Comparison of ENCODE assay signal across 1 cellular context in genomic region chr5:149942199-149942598, GRCh38.
TF ChIP-seq lines count a peak whose summit lies in the region.

No MANE protein-coding gene starts in this region.

TF ChIP-seq in GM23338, 12 proteins besides CTCF, POLR2A, EP300 and RAD21 (continued from another document):
- TF ChIP-seq ZNF114 (CRISPR knock-in tag; IDR thresholded peaks at IDR 0.05), result no peak
- TF ChIP-seq, protein P1, sequence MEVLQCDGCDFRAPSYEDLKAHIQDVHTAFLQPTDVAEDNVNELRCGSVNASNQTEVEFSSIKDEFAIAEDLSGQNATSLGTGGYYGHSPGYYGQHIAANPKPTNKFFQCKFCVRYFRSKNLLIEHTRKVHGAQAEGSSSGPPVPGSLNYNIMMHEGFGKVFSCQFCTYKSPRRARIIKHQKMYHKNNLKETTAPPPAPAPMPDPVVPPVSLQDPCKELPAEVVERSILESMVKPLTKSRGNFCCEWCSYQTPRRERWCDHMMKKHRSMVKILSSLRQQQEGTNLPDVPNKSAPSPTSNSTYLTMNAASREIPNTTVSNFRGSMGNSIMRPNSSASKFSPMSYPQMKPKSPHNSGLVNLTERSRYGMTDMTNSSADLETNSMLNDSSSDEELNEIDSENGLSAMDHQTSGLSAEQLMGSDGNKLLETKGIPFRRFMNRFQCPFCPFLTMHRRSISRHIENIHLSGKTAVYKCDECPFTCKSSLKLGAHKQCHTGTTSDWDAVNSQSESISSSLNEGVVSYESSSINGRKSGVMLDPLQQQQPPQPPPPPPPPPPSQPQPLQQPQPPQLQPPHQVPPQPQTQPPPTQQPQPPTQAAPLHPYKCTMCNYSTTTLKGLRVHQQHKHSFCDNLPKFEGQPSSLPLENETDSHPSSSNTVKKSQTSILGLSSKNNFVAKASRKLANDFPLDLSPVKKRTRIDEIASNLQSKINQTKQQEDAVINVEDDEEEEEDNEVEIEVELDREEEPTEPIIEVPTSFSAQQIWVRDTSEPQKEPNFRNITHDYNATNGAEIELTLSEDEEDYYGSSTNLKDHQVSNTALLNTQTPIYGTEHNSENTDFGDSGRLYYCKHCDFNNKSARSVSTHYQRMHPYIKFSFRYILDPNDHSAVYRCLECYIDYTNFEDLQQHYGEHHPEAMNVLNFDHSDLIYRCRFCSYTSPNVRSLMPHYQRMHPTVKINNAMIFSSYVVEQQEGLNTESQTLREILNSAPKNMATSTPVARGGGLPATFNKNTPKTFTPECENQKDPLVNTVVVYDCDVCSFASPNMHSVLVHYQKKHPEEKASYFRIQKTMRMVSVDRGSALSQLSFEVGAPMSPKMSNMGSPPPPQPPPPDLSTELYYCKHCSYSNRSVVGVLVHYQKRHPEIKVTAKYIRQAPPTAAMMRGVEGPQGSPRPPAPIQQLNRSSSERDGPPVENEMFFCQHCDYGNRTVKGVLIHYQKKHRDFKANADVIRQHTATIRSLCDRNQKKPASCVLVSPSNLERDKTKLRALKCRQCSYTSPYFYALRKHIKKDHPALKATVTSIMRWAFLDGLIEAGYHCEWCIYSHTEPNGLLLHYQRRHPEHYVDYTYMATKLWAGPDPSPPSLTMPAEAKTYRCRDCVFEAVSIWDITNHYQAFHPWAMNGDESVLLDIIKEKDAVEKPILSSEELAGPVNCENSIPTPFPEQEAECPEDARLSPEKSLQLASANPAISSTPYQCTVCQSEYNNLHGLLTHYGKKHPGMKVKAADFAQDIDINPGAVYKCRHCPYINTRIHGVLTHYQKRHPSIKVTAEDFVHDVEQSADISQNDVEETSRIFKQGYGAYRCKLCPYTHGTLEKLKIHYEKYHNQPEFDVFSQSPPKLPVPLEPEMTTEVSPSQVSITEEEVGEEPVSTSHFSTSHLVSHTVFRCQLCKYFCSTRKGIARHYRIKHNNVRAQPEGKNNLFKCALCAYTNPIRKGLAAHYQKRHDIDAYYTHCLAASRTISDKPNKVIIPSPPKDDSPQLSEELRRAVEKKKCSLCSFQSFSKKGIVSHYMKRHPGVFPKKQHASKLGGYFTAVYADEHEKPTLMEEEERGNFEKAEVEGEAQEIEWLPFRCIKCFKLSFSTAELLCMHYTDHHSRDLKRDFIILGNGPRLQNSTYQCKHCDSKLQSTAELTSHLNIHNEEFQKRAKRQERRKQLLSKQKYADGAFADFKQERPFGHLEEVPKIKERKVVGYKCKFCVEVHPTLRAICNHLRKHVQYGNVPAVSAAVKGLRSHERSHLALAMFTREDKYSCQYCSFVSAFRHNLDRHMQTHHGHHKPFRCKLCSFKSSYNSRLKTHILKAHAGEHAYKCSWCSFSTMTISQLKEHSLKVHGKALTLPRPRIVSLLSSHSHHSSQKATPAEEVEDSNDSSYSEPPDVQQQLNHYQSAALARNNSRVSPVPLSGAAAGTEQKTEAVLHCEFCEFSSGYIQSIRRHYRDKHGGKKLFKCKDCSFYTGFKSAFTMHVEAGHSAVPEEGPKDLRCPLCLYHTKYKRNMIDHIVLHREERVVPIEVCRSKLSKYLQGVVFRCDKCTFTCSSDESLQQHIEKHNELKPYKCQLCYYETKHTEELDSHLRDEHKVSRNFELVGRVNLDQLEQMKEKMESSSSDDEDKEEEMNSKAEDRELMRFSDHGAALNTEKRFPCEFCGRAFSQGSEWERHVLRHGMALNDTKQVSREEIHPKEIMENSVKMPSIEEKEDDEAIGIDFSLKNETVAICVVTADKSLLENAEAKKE (CRISPR knock-in tag; IDR thresholded peaks at IDR 0.05), result no peak
